In the genomic region with DNA sequence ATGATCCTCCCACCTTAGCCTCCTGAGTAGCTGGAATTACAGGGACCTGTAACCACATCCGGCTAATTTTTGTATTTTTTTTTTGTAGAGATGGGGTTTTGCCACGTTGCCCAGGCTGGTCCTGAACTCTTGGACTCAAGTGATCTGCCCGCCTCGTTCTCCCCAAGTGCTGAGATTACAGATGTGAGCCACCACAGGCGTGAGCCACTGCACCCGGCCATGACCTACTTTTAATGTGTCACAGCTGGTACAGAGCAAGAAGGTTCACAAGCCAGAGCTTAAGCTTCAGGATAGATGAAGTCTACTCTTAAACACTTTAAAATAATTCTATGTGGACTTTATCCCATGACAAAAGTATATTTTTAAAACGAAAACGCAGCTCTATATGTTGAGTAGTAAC, we compare ENCODE assay signal across 11 cellular contexts. TPM values are rescaled to one million over a fixed set of nuclear protein-coding genes. Genes with fewer than 3 reads are reported as not detected.
DNase-seq lines count a peak whose midpoint lies in the region; TF ChIP-seq lines count a peak whose summit lies in the region.
"Had no signal": no experiment of that assay in that cellular context is flagged by ENCODE, and none has a peak within 500 bp of the region (broad histone marks: within the 10 kb centered on the region; RNA-seq: fewer than 3 reads in every experiment).

No MANE protein-coding gene starts in this region.

- no peak overlapping the region for H3K27ac ChIP-seq in adrenal gland
- H3K27ac ChIP-seq: C4-2B had no signal

- intact Hi-C loops in adrenal gland (cut with DNase I): no loop called here

- peaks cover 0 to 52% of the 10 kb centered on the region in 2 donors for H3K36me3 ChIP-seq in adrenal gland (replicated peaks in 1 of 2)

- TF ChIP-seq CTCF in adrenal gland (IDR thresholded peaks at IDR 0.05) (no peak), mesothelial cell of epicardium (IDR thresholded peaks at IDR 0.05; ENCODE audit: unreplicated experiment) (no peak), progenitor cell of endocrine pancreas (IDR thresholded peaks at IDR 0.05; ENCODE audit: unreplicated experiment) (no peak)

- H3K9me3 Mint-ChIP-seq in mesothelial cell of epicardium: no peaks in the 10 kb centered on the region
- no peaks in the 10 kb centered on the region for H3K9me3 Mint-ChIP-seq in progenitor cell of endocrine pancreas (ENCODE audit: low read depth)
- H3K9me3 Mint-ChIP-seq: CD4-positive, alpha-beta T cell; H9 had no signal

- 50 to 64% (median 61%) methylated on average over 8 of the region's 8 CpGs for WGBS in adrenal gland, 4 donors

- H3K4me1 Mint-ChIP-seq in mesothelial cell of epicardium: no peaks in the 10 kb centered on the region
- H3K4me1 Mint-ChIP-seq in progenitor cell of endocrine pancreas (ENCODE audit: low read depth): no peaks in the 10 kb centered on the region
- H3K4me1 Mint-ChIP-seq: H9 had no signal

- H3K27ac Mint-ChIP-seq in mesothelial cell of epicardium: peak overlapping the region; percentile 56
- peak overlapping the region; percentile 64 for H3K27ac Mint-ChIP-seq in progenitor cell of endocrine pancreas
- H3K27ac Mint-ChIP-seq: CD4-positive, alpha-beta T cell; H9 had no signal

- no peaks in the 10 kb centered on the region for H3K27me3 ChIP-seq in adrenal gland

- H3K9me3 ChIP-seq in adrenal gland (replicated peaks in 1 of 3): no peaks in the 10 kb centered on the region
- H3K9me3 ChIP-seq: Caco-2 had no signal

- TF ChIP-seq POLR2A in adrenal gland (IDR thresholded peaks at IDR 0.05): no peak

- H3K4me3 Mint-ChIP-seq in mesothelial cell of epicardium: no peak overlapping the region
- no peak overlapping the region for H3K4me3 Mint-ChIP-seq in progenitor cell of endocrine pancreas (ENCODE audit: low read depth)
- H3K4me3 Mint-ChIP-seq: CD4-positive, alpha-beta T cell; H9 had no signal

- H3K4me1 ChIP-seq in adrenal gland (replicated peaks in 1 of 2): peaks cover 0 to 5% of the 10 kb centered on the region in 2 donors
- H3K4me1 ChIP-seq: Caco-2 had no signal

- H3K4me3 ChIP-seq in adrenal gland: no peak overlapping the region

- no peaks in the 10 kb centered on the region for H3K27me3 Mint-ChIP-seq in mesothelial cell of epicardium (ENCODE audit: low read depth)
- no peaks in the 10 kb centered on the region for H3K27me3 Mint-ChIP-seq in progenitor cell of endocrine pancreas
- H3K27me3 Mint-ChIP-seq: CD4-positive, alpha-beta T cell had no signal

- H3K36me3 Mint-ChIP-seq in mesothelial cell of epicardium (peaks cover 33% of the 10 kb centered on the region), progenitor cell of endocrine pancreas (ENCODE audit: insufficient read depth) (peaks cover 15% of the 10 kb centered on the region)

- DNase-seq in adrenal gland (peak in 6 of 7 donors; percentile 31 to 68 (median 43)), mesothelial cell of epicardium (ENCODE audit: low spot score in 2 of 2, unreplicated experiment in 2 of 2) (no peak), progenitor cell of endocrine pancreas (ENCODE audit: low spot score, unreplicated experiment) (no peak), NCI-H82 (lab: John Stamatoyannopoulos, UW) (no peak), NCI-H82 treated with DMSO at 0.1 percent for 48 hours (lab: John Stamatoyannopoulos, UW; ENCODE audit: unreplicated experiment) (no peak)
- no peak for DNase-seq in stimulated activated CD4-positive, alpha-beta T cell treated with anti-CD3 and anti-CD28 coated beads, Interleukin-4, amount 100 ng/mL, for 1 hour
- DNase-seq: ACHN; Caco-2; CD4-positive, alpha-beta T cell; H9 had no signal

RNA-seq across cellular contexts. Expression of a gene that starts 23.6 kb away (rescaled TPM):
- total RNA-seq in adrenal gland: 10 to 100 TPM; 25.0 to 44.1 (median 33.1) TPM
- polyA plus RNA-seq in adrenal gland: 10 to 100 TPM in 2 of 3 donors, 1 to 10 TPM in 1; 5.4 to 49.1 (median 11.3) TPM
- total RNA-seq in mesothelial cell of epicardium: 44.7 to 45.8 TPM (median 45.7 TPM) in 3 replicates
- total RNA-seq in progenitor cell of endocrine pancreas: 29.3 and 31.6 TPM in 2 replicates

Comparison
In these comparisons a context has a peak if more than half of its experiments do, and no peak if none do; other contexts are left out.
1. DNase-seq: peak in adrenal gland (6 of 7); none in mesothelial cell of epicardium (0 of 2), progenitor cell of endocrine pancreas (single experiment), NCI-H82 (single experiment), NCI-H82 treated with DMSO at 0.1 percent for 48 hours (single experiment) and stimulated activated CD4-positive, alpha-beta T cell treated with anti-CD3 and anti-CD28 coated beads, Interleukin-4, amount 100 ng/mL, for 1 hour (single experiment).